21 cellular contexts compared by ENCODE assay signal in the genomic region with DNA sequence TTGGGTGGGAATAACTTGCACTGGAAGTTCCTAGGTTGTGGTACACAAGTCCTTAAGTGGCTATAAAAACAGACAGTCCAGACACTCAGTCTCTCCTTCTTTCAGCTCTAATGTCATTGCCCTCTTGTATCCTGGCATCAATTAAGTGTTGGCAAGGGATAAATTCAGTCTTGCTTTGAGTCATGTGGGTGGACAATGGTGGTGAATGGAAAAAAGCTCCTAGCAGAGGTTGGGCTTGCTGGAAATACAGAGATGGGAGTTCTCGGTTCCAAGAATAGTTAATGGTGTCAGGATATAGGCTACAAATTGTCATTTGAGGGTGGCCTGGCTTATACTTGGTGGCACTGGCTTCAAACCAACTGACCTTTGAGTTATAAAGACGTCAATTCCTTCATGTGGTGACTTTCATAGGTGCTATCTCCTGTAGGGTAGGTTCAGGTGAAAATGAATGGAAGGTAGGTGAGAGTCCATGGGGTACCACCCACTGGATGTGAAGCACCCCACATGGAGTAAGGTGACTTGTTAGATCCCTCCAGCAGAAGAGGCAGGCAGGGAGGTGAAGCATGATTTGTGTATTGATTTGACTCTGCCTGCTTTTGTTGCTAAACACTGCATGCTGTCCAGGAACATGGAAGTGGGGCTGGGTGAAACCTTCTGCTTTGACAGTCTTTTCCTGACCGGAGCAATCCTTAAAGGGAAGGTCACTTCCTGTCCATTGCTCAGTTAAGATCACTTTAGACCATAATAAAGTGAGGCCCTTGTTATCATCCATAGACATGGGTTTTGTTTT.
"Had no signal": no experiment of that assay in that cellular context is flagged by ENCODE, and none has a peak within 500 bp of the region (broad histone marks: within the 10 kb centered on the region; RNA-seq: fewer than 3 reads in every experiment).

No MANE protein-coding gene starts in this region.

- H3K9me3 Mint-ChIP-seq: stimulated activated effector memory CD8-positive, alpha-beta T cell treated with anti-CD3 and anti-CD28 coated beads, Interleukin-12 subunit alpha, Interleukin-12 subunit beta, amount 100 ng/mL, for 72 hours; type B pancreatic cell had no signal

- H3K4me1 ChIP-seq: colonic mucosa, esophagus squamous epithelium, suprapubic skin had no signal

- H3K27ac Mint-ChIP-seq: naive B cell; nephron; stimulated activated effector memory CD8-positive, alpha-beta T cell treated with anti-CD3 and anti-CD28 coated beads, Interleukin-12 subunit alpha, Interleukin-12 subunit beta, amount 100 ng/mL, for 72 hours; type B pancreatic cell had no signal

- H3K4me3 Mint-ChIP-seq: naive B cell; nephron; stimulated activated effector memory CD8-positive, alpha-beta T cell treated with anti-CD3 and anti-CD28 coated beads, Interleukin-12 subunit alpha, Interleukin-12 subunit beta, amount 100 ng/mL, for 72 hours; type B pancreatic cell had no signal

- H3K4me1 Mint-ChIP-seq: stimulated activated effector memory CD8-positive, alpha-beta T cell treated with anti-CD3 and anti-CD28 coated beads, Interleukin-12 subunit alpha, Interleukin-12 subunit beta, amount 100 ng/mL, for 72 hours had no signal

- H3K9me3 ChIP-seq: colonic mucosa, esophagus squamous epithelium, heart left ventricle, neutrophil, suprapubic skin, thyroid gland had no signal

- H3K36me3 ChIP-seq: colonic mucosa, esophagus squamous epithelium, heart left ventricle, neutrophil, suprapubic skin, thyroid gland had no signal

- H3K36me3 Mint-ChIP-seq: stimulated activated effector memory CD8-positive, alpha-beta T cell treated with anti-CD3 and anti-CD28 coated beads, Interleukin-12 subunit alpha, Interleukin-12 subunit beta, amount 100 ng/mL, for 72 hours; type B pancreatic cell had no signal

- DNase-seq: caudate nucleus; colonic mucosa; dermis blood vessel endothelial cell; esophagus squamous epithelium; foreskin melanocyte; heart left ventricle; hippocampal formation; islet precursor cell; naive B cell; posterior cingulate gyrus; stimulated activated CD4-positive, alpha-beta T cell treated with anti-CD3 and anti-CD28 coated beads, Interleukin-4, amount 100 ng/mL, for 1 hour; stimulated activated CD8-positive, alpha-beta memory T cell treated with anti-CD3 and anti-CD28 coated beads, Interleukin-4, amount 100 ng/mL, for 48 hours; stimulated activated naive CD8-positive, alpha-beta T cell treated with anti-CD3 and anti-CD28 coated beads, Interleukin-15, Interleukin-2, amounts not matched to agents 100 U/mL and 50 U/mL, for 24 hours; thyroid gland had no signal

- H3K4me3 ChIP-seq: colonic mucosa, esophagus squamous epithelium, heart left ventricle, lung, suprapubic skin, thyroid gland had no signal

- FAIRE-seq: urothelium cell line had no signal

- H3K27ac ChIP-seq: colonic mucosa, esophagus squamous epithelium, neutrophil, suprapubic skin, thyroid gland had no signal

- ATAC-seq: stimulated activated effector memory CD8-positive, alpha-beta T cell treated with anti-CD3 and anti-CD28 coated beads, Interleukin-12 subunit alpha, Interleukin-12 subunit beta, amount 100 ng/mL, for 72 hours; stimulated activated naive CD8-positive, alpha-beta T cell treated with anti-CD3 and anti-CD28 coated beads, Interleukin-15, Interleukin-2, amounts not matched to agents 100 U/mL and 50 U/mL, for 24 hours had no signal

- H3K27me3 ChIP-seq: colonic mucosa, esophagus squamous epithelium, heart left ventricle, neutrophil, thyroid gland had no signal
